In genomic region chr2:230447036-230447435, GRCh38 we compare ENCODE assay signal across 18 cellular contexts. TPM values are rescaled to one million over a fixed set of nuclear protein-coding genes. Genes with fewer than 3 reads are reported as not detected.
A peak's percentile ranks its signal among the peaks of the same experiment; 100 is the strongest.
DNase-seq lines count a peak whose midpoint lies in the region; ATAC-seq, FAIRE-seq and TF ChIP-seq lines count a peak whose summit lies in the region.
"Had no signal": no experiment of that assay in that cellular context is flagged by ENCODE, and none has a peak within 500 bp of the region (broad histone marks: within the 10 kb centered on the region; RNA-seq: fewer than 3 reads in every experiment).

No MANE protein-coding gene starts in this region.

- no peak overlapping the region for H3K4me3 ChIP-seq in CD8-positive, alpha-beta memory T cell (ENCODE audit: low read length)
- no peak overlapping the region for H3K4me3 ChIP-seq in suprapubic skin
- H3K4me3 ChIP-seq: GM23248, sigmoid colon, tibial nerve had no signal

- peaks cover 29% of the 10 kb centered on the region for H3K4me1 ChIP-seq in CD8-positive, alpha-beta memory T cell (ENCODE audit: insufficient read depth, low read length)
- peaks cover under 1% of the 10 kb centered on the region for H3K4me1 ChIP-seq in suprapubic skin
- H3K4me1 ChIP-seq: foreskin keratinocyte had no signal

- TF ChIP-seq CTCF in natural killer cell (IDR thresholded peaks at IDR 0.05) (no peak), suprapubic skin (IDR thresholded peaks at IDR 0.05) (no peak), WTC11 (IDR thresholded peaks at IDR 0.05) (no peak)

- no peak overlapping the region for H3K27ac ChIP-seq in CD8-positive, alpha-beta memory T cell (ENCODE audit: low read depth, low read length)
- no peak overlapping the region for H3K27ac ChIP-seq in suprapubic skin
- H3K27ac ChIP-seq: foreskin keratinocyte, GM23248, RWPE1 had no signal

- POLR2A ChIA-PET in CD8-positive, alpha-beta memory T cell (lab: Charles Lee): no interaction called here
- POLR2A ChIA-PET in activated CD8-positive, alpha-beta T cell treated with anti-CD3 and anti-CD28 coated beads, Interleukin-2, amount 10 ng/mL, durations not matched to agents 7 days and 5 days (lab: Charles Lee): interaction anchor here (0.7 to 1.6 kb wide), 3 partner anchors 30 to 147 kb away, joined by 3 to 13 read pairs (median 4); partner anchors contain the start of gene SP100
- POLR2A ChIA-PET in WTC11 (lab: Charles Lee): no interaction called here

- no peak for TF ChIP-seq EP300 in suprapubic skin (IDR thresholded peaks at IDR 0.05)

- no peaks in the 10 kb centered on the region for H3K27me3 ChIP-seq in CD8-positive, alpha-beta memory T cell (ENCODE audit: insufficient read depth, low read length, poor library complexity, severe bottlenecking)
- H3K27me3 ChIP-seq in suprapubic skin: no peaks in the 10 kb centered on the region
- H3K27me3 ChIP-seq: foreskin keratinocyte, sigmoid colon, tibial nerve had no signal

- intact Hi-C loops in natural killer cell (cut with micrococcal nuclease): no loop called here

- H3K9me3 ChIP-seq in CD8-positive, alpha-beta memory T cell (ENCODE audit: low read length): no peaks in the 10 kb centered on the region
- H3K9me3 ChIP-seq in suprapubic skin: no peaks in the 10 kb centered on the region
- H3K9me3 ChIP-seq: sigmoid colon, tibial nerve had no signal

- peaks cover 59 to 83% (median 75%) of the 10 kb centered on the region in 3 donors for H3K4me1 Mint-ChIP-seq in CD8-positive, alpha-beta memory T cell
- H3K4me1 Mint-ChIP-seq in activated CD8-positive, alpha-beta T cell treated with anti-CD3 and anti-CD28 coated beads, Interleukin-2, amount 10 ng/mL, durations not matched to agents 7 days and 5 days (ENCODE audit: low read depth): peaks cover 79% of the 10 kb centered on the region
- H3K4me1 Mint-ChIP-seq in natural killer cell (peaks cover 58 to 68% of the 10 kb centered on the region in 2 donors), WTC11 (peaks cover 8% of the 10 kb centered on the region)

- no peak for DNase-seq in CD8-positive, alpha-beta memory T cell
- DNase-seq in GM12892 (ENCODE audit: insufficient read length) (no peak), natural killer cell (no peak), suprapubic skin (ENCODE audit: low spot score in 2 of 2) (no peak), WTC11 (ENCODE audit: low spot score) (no peak)
- no peak for DNase-seq in activated CD8-positive, alpha-beta T cell treated with anti-CD3 and anti-CD28 coated beads, Interleukin-2, amount 10 ng/mL, durations not matched to agents 7 days and 5 days
- DNase-seq: activated CD4-positive, CD25-positive, alpha-beta regulatory T cell; activated T-cell treated with anti-CD3 and anti-CD28 coated beads, Interleukin-2, amount 50 U/mL, for 4 hours; foreskin keratinocyte; GM23248; IMR-90; left cardiac atrium; NCI-H1092; sigmoid colon had no signal

- WGBS in suprapubic skin: 85% methylated on average over 7 of the region's 7 CpGs

- H3K27ac Mint-ChIP-seq in CD8-positive, alpha-beta memory T cell: peak overlapping the region; percentile 66 to 89 (median 78)
- H3K27ac Mint-ChIP-seq in activated CD8-positive, alpha-beta T cell treated with anti-CD3 and anti-CD28 coated beads, Interleukin-2, amount 10 ng/mL, durations not matched to agents 7 days and 5 days: peak overlapping the region; percentile 55
- H3K27ac Mint-ChIP-seq in natural killer cell (peak overlapping the region; percentile 33 to 69), WTC11 (no peak overlapping the region)

- CTCF ChIA-PET in CD8-positive, alpha-beta memory T cell (lab: Charles Lee): no interaction called here
- CTCF ChIA-PET in activated CD8-positive, alpha-beta T cell treated with anti-CD3 and anti-CD28 coated beads, Interleukin-2, amount 10 ng/mL, durations not matched to agents 7 days and 5 days (lab: Charles Lee): interaction anchor here (0.6 to 1.0 kb wide), 3 partner anchors 14 to 328 kb away, joined by 3 to 4 read pairs (median 4); no protein-coding TSS in a partner anchor
- CTCF ChIA-PET in WTC11 (lab: Charles Lee): no interaction called here

- H3K9me3 Mint-ChIP-seq in CD8-positive, alpha-beta memory T cell: no peaks in the 10 kb centered on the region
- H3K9me3 Mint-ChIP-seq in activated CD8-positive, alpha-beta T cell treated with anti-CD3 and anti-CD28 coated beads, Interleukin-2, amount 10 ng/mL, durations not matched to agents 7 days and 5 days (ENCODE audit: insufficient read depth): no peaks in the 10 kb centered on the region
- no peaks in the 10 kb centered on the region for H3K9me3 Mint-ChIP-seq in natural killer cell
- H3K9me3 Mint-ChIP-seq in WTC11: no peaks in the 10 kb centered on the region
- H3K9me3 Mint-ChIP-seq: activated T-cell treated with anti-CD3 and anti-CD28 coated beads, Interleukin-2, amount 50 U/mL, for 4 hours had no signal

- peaks cover 29 to 89% (median 47%) of the 10 kb centered on the region in 3 donors for H3K36me3 Mint-ChIP-seq in CD8-positive, alpha-beta memory T cell
- peaks cover 88% of the 10 kb centered on the region for H3K36me3 Mint-ChIP-seq in activated CD8-positive, alpha-beta T cell treated with anti-CD3 and anti-CD28 coated beads, Interleukin-2, amount 10 ng/mL, durations not matched to agents 7 days and 5 days (ENCODE audit: low read depth)
- H3K36me3 Mint-ChIP-seq in natural killer cell (peaks cover 27% of the 10 kb centered on the region), WTC11 (no peaks in the 10 kb centered on the region)

- no peaks in the 10 kb centered on the region for H3K27me3 Mint-ChIP-seq in CD8-positive, alpha-beta memory T cell
- no peaks in the 10 kb centered on the region for H3K27me3 Mint-ChIP-seq in activated CD8-positive, alpha-beta T cell treated with anti-CD3 and anti-CD28 coated beads, Interleukin-2, amount 10 ng/mL, durations not matched to agents 7 days and 5 days (ENCODE audit: low read depth)
- H3K27me3 Mint-ChIP-seq in natural killer cell (ENCODE audit: low read depth in 2 of 2): no peaks in the 10 kb centered on the region
- no peaks in the 10 kb centered on the region for H3K27me3 Mint-ChIP-seq in WTC11 (ENCODE audit: low read depth)

- no peak overlapping the region for H3K4me3 Mint-ChIP-seq in CD8-positive, alpha-beta memory T cell
- no peak overlapping the region for H3K4me3 Mint-ChIP-seq in activated CD8-positive, alpha-beta T cell treated with anti-CD3 and anti-CD28 coated beads, Interleukin-2, amount 10 ng/mL, durations not matched to agents 7 days and 5 days
- H3K4me3 Mint-ChIP-seq in natural killer cell: no peak overlapping the region
- H3K4me3 Mint-ChIP-seq in WTC11: no peak overlapping the region
- H3K4me3 Mint-ChIP-seq: activated T-cell treated with anti-CD3 and anti-CD28 coated beads, Interleukin-2, amount 50 U/mL, for 4 hours had no signal

- peak; percentile 80 for FAIRE-seq in GM12892 (lab: Jason Lieb, UNC)
- FAIRE-seq: colon had no signal

- ATAC-seq in activated CD8-positive, alpha-beta T cell treated with anti-CD3 and anti-CD28 coated beads, Interleukin-2, amount 10 ng/mL, durations not matched to agents 7 days and 5 days: peak; percentile 21
- ATAC-seq in natural killer cell: no peak
- no peak for ATAC-seq in GM18511 (IDR thresholded peaks at IDR 0.05; ENCODE audit: unreplicated experiment)
- no peak for ATAC-seq in WTC11
- ATAC-seq: foreskin keratinocyte, left cardiac atrium had no signal

- peaks cover 67% of the 10 kb centered on the region for H3K36me3 ChIP-seq in CD8-positive, alpha-beta memory T cell (ENCODE audit: insufficient read depth, low read length)
- H3K36me3 ChIP-seq in suprapubic skin: peaks cover 77% of the 10 kb centered on the region

- 0 out of 2 replicates have a peak, but pooled peaks have one; percentile 0 for TF ChIP-seq POLR2A in GM12892 (IDR thresholded peaks at IDR 0.05; ENCODE audit: low read depth, low read length)
- no peak for TF ChIP-seq POLR2A in suprapubic skin (IDR thresholded peaks at IDR 0.05)

TF ChIP-seq in WTC11, 78 proteins besides CTCF, POLR2A, EP300 and RAD21 (continues in another document):
- TF ChIP-seq FOXK1 (CRISPR knock-in tag; IDR thresholded peaks at IDR 0.05) (no peak), RORB (CRISPR knock-in tag; IDR thresholded peaks at IDR 0.05) (no peak), NFE2L1 (CRISPR knock-in tag; IDR thresholded peaks at IDR 0.05) (no peak), ZNF425 (CRISPR knock-in tag; conservative IDR thresholded peaks at IDR 0.05) (no peak), ZSCAN18 (CRISPR knock-in tag; IDR thresholded peaks at IDR 0.05) (no peak)

RNA-seq across cellular contexts. Expression of gene SP100, which starts 31.0 kb away (rescaled TPM):
- total RNA-seq in CD8-positive, alpha-beta memory T cell: 10 to 100 TPM; 82.7 to 84.4 TPM
- polyA plus RNA-seq in CD8-positive, alpha-beta memory T cell: 209 TPM
- polyA plus RNA-seq in GM12892 (2012; ENCODE audit: missing spikeins): 228 TPM
- total RNA-seq in activated CD8-positive, alpha-beta T cell treated with anti-CD3 and anti-CD28 coated beads, Interleukin-2, amount 10 ng/mL, durations not matched to agents 7 days and 5 days: 100 to 1,000 TPM; 295 to 309 TPM
- total RNA-seq in natural killer cell (100 to 1,000 TPM; 338 to 393 (median 363) TPM), suprapubic skin (100 to 1,000 TPM in 1 of 4 donors, 10 to 100 TPM in 3; 38.7 to 118 (median 65.6) TPM), WTC11 (2021) (0.62 to 1.3 TPM (median 1.2 TPM) in 3 replicates)

Comparison
In these comparisons a context has a peak if more than half of its experiments do, and no peak if none do; other contexts are left out.
1. RNA of gene SP100, which starts 31.0 kb away (total RNA-seq): 338 to 393 TPM in natural killer cell, 295 to 309 TPM in activated CD8-positive, alpha-beta T cell treated with anti-CD3 and anti-CD28 coated beads, Interleukin-2, amount 10 ng/mL, durations not matched to agents 7 days and 5 days, 82.7 to 84.4 TPM in CD8-positive, alpha-beta memory T cell and 38.7 to 118 TPM in suprapubic skin; 0.62 to 1.3 TPM in WTC11; every median in the first group is over 10 times any median in the second.